In the genomic region with DNA sequence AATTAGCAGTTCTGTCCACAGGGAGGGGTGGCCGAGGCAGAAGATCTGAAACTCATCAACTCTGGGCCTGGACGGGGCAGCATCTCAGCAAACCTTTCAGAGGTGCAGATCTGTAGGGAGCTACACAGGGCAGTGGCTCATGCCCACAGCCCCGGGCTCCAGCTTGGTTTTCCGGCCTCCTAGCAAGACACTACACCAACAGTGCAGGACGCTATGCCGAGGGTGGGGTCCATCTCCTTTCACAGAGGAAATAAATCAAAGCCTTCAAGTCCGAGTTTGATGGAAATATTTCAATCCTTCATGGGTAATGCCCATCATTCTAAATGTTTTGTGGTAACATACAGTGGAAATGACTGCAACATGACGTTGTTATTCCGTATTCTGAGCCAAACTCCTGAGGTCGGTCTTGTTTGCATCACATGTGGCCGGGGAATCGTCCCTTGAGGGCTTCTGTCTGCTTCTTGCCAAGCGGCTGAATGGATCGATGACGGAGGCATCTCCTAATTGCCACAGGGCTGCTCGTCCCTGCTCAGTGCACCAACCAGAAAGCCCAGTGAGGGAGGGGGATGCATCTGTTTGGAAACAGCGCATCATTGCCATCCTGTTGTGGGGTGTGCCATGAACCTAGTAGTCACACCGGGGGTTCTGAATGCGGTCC, we compare ENCODE assay signal across 22 cellular contexts. TPM values are rescaled to one million over a fixed set of nuclear protein-coding genes. Genes with fewer than 3 reads are reported as not detected.
DNase-seq lines count a peak whose midpoint lies in the region; ATAC-seq, FAIRE-seq and TF ChIP-seq lines count a peak whose summit lies in the region.
"Had no signal": no experiment of that assay in that cellular context is flagged by ENCODE, and none has a peak within 500 bp of the region (broad histone marks: within the 10 kb centered on the region; RNA-seq: fewer than 3 reads in every experiment).

No MANE protein-coding gene starts in this region.

- H4K5ac ChIP-seq in IMR-90 (ENCODE audit: low read depth, low read length) = no peak overlapping the region; the same call in 1 of the 2 replicates
- H4K5ac ChIP-seq in H9 (ENCODE audit: insufficient read length, low read depth, low read length) = no peak overlapping the region

- H2BK120ac ChIP-seq in IMR-90 (ENCODE audit: low read depth, low read length) (peak overlapping the region; percentile 90), mesenchymal stem cell (ENCODE audit: low read depth, low read length) (no peak overlapping the region), H9 (ENCODE audit: low read depth, low read length, poor library complexity, severe bottlenecking) (no peak overlapping the region)

- no peak overlapping the region for H3K23ac ChIP-seq in IMR-90 (ENCODE audit: low read depth, low read length)
- no peak overlapping the region for H3K23ac ChIP-seq in mesenchymal stem cell (ENCODE audit: low read length in 2 of 2)
- H3K23ac ChIP-seq in H9 (ENCODE audit: insufficient read length, low read depth, low read length) = no peak overlapping the region

- no peaks in the 10 kb centered on the region for H3K79me2 ChIP-seq in H9 (ENCODE audit: insufficient read depth, low read length)

- H3K4me1 ChIP-seq in IMR-90 (ENCODE audit: control insufficient read depth, insufficient read depth, low read length) (peaks cover 8% of the 10 kb centered on the region), endodermal cell (ENCODE audit: control insufficient read depth, insufficient read depth, low read length) (no peaks in the 10 kb centered on the region), mesenchymal stem cell (ENCODE audit: control insufficient read depth, insufficient read depth, low read depth, low read length) (peaks cover 12% of the 10 kb centered on the region), H9 (ENCODE audit: insufficient read depth, low read length) (no peaks in the 10 kb centered on the region)

- in situ Hi-C loops in IMR-90 (cut with MboI; ENCODE audit: low sequenced_read_pairs) = no loop called here

- 0 out of 2 replicates have a peak overlapping the region, but pooled peaks have one; percentile 73 for H3K18ac ChIP-seq in IMR-90 (ENCODE audit: low read depth, low read length)
- H3K18ac ChIP-seq in mesenchymal stem cell (ENCODE audit: low read depth in 1 of 2, low read length in 2 of 2) = no peak overlapping the region
- no peak overlapping the region for H3K18ac ChIP-seq in H9 (ENCODE audit: insufficient read length, low read depth, low read length)

- H4K20me1 ChIP-seq in IMR-90 (ENCODE audit: insufficient read depth, low read length) (no peaks in the 10 kb centered on the region), H9 (ENCODE audit: control insufficient read depth, insufficient read depth, insufficient read length) (no peaks in the 10 kb centered on the region)

- H2AK5ac ChIP-seq in IMR-90 (ENCODE audit: low read depth, low read length) (peak overlapping the region; percentile 72; the same call in 1 of the 2 replicates), mesenchymal stem cell (ENCODE audit: low read length, severe bottlenecking) (no peak overlapping the region), H9 (ENCODE audit: insufficient read length, low read length) (no peak overlapping the region)

- H3K56ac ChIP-seq in IMR-90 (ENCODE audit: extremely low read depth, insufficient read depth, low read length) (no peak overlapping the region), H9 (ENCODE audit: insufficient read length, low read depth, low read length) (no peak overlapping the region)

- CTCF ChIA-PET in IMR-90 (lab: Yijun Ruan, JAX) = no interaction called here

- no peaks in the 10 kb centered on the region for H3K36me3 ChIP-seq in IMR-90 (ENCODE audit: control insufficient read depth, insufficient read depth, low read length)
- H3K36me3 ChIP-seq in endodermal cell (ENCODE audit: control insufficient read depth, insufficient read depth, low read length) = no peaks in the 10 kb centered on the region
- no peaks in the 10 kb centered on the region for H3K36me3 ChIP-seq in mesenchymal stem cell (ENCODE audit: control insufficient read depth in 1 of 2, insufficient read depth in 2 of 2, low read depth in 1 of 2, low read length in 2 of 2)
- H3K36me3 ChIP-seq: thoracic aorta had no signal

- H3K27me3 Mint-ChIP-seq in endodermal cell (ENCODE audit: insufficient read depth) = no peaks in the 10 kb centered on the region
- H3K27me3 Mint-ChIP-seq in H9 (ENCODE audit: low read depth) = peaks cover 17% of the 10 kb centered on the region

- H3K4me3 ChIP-seq in IMR-90 (ENCODE audit: insufficient read depth, low read depth, low read length) (no peak overlapping the region), endodermal cell (ENCODE audit: low read length) (no peak overlapping the region), mesenchymal stem cell (ENCODE audit: insufficient read depth in 1 of 2, low read depth in 1 of 2, low read length in 2 of 2) (no peak overlapping the region), coronary artery (no peak overlapping the region)
- H3K4me3 ChIP-seq: thoracic aorta had no signal

- TF ChIP-seq CTCF in AG09319 (IDR thresholded peaks at IDR 0.05; ENCODE audit: low read depth, low read length) (no peak), IMR-90 (conservative IDR thresholded peaks at IDR 0.05; ENCODE audit: low read depth, low read length) (no peak), endodermal cell (conservative IDR thresholded peaks at IDR 0.05) (no peak), H9 (conservative IDR thresholded peaks at IDR 0.05) (no peak), coronary artery (IDR thresholded peaks at IDR 0.05) (no peak)

- H3K27ac Mint-ChIP-seq in endodermal cell (no peak overlapping the region), H9 (no peak overlapping the region)
- H3K27ac Mint-ChIP-seq: activated CD4-positive, alpha-beta T cell treated with anti-CD3 and anti-CD28 coated beads for 36 hours; mesothelial cell of epicardium; nephron had no signal

- H3K9me1 ChIP-seq in IMR-90 (ENCODE audit: insufficient read depth, low read length) = peaks cover 15% of the 10 kb centered on the region; the same call in 1 of the 2 replicates

- dilution Hi-C loops in IMR-90 (cut with HindIII; ENCODE audit: low sequenced_read_pairs, unreplicated experiment) = no loop called here

- H2AK9ac ChIP-seq in IMR-90 (replicated peaks; ENCODE audit: low read depth, low read length, poor library complexity) = no peak overlapping the region

- 0 out of 2 replicates have a peak overlapping the region, but pooled peaks have one; percentile 6 for H3K14ac ChIP-seq in IMR-90 (replicated peaks; ENCODE audit: low read depth, low read length)
- H3K14ac ChIP-seq in mesenchymal stem cell (ENCODE audit: low read length in 2 of 2) = no peak overlapping the region
- no peak overlapping the region for H3K14ac ChIP-seq in H9 (ENCODE audit: insufficient read depth, low read length)

- peaks cover 3% of the 10 kb centered on the region for H3K9me3 Mint-ChIP-seq in endodermal cell
- peaks cover 10 to 11% of the 10 kb centered on the region in 2 experiments; a peak in 3 of 5 replicates for H3K9me3 Mint-ChIP-seq in H9

- WGBS in IMR-90 (ENCODE audit: extremely low coverage in 2 of 2, insufficient read length in 1 of 2), 2 experiments = 70% methylated on average over 4 of the region's 19 CpGs; no CpG with 5 or more reads in 1 of the 2 experiments
- 92 to 93% methylated on average over 12 to 19 of the region's 19 CpGs for WGBS in endodermal cell (ENCODE audit: insufficient coverage in 1 of 2, insufficient read length in 1 of 2), 2 experiments
- WGBS in mesenchymal stem cell = 93% methylated on average over 19 of the region's 19 CpGs
- WGBS in H9 (ENCODE audit: extremely low coverage, insufficient read length, low lambda C conversion rate) = no CpG with 5 or more reads among the region's 19 CpGs

- H2BK20ac ChIP-seq in IMR-90 (ENCODE audit: low read depth, low read length) = peak overlapping the region; percentile 86
- no peak overlapping the region for H2BK20ac ChIP-seq in H9 (ENCODE audit: low read depth, low read length, poor library complexity, severe bottlenecking)

- H4K8ac ChIP-seq in IMR-90 (ENCODE audit: low read depth in 2 of 2, low read length in 2 of 2) (peak overlapping the region in 1 of 2 experiments; percentile 74; a peak in 2 of 4 replicates), mesenchymal stem cell (ENCODE audit: low read length) (no peak overlapping the region), H9 (replicated peaks; ENCODE audit: insufficient read length, low read depth, low read length) (no peak overlapping the region)

- peak overlapping the region; percentile 91 for H3K4ac ChIP-seq in IMR-90 (ENCODE audit: low read depth, low read length)
- no peak overlapping the region for H3K4ac ChIP-seq in mesenchymal stem cell (ENCODE audit: low read depth in 1 of 2, low read length in 2 of 2)
- H3K4ac ChIP-seq in H9 (ENCODE audit: low read depth, low read length) = no peak overlapping the region

- no peak for ATAC-seq in IMR-90 (ENCODE audit: low read depth)
- no peak for ATAC-seq in stimulated activated naive CD8-positive, alpha-beta T cell treated with anti-CD3 and anti-CD28 coated beads, Interleukin-15, Interleukin-2, amounts not matched to agents 100 U/mL and 50 U/mL, for 24 hours
- ATAC-seq: activated CD4-positive, alpha-beta T cell treated with anti-CD3 and anti-CD28 coated beads for 36 hours had no signal

- H3K9me3 ChIP-seq in IMR-90 (ENCODE audit: control insufficient read depth, insufficient read depth, low read length) (0 out of 2 replicates have a peak, but pooled peaks cover 3% of the 10 kb centered on the region), endodermal cell (ENCODE audit: control insufficient read depth, low read length) (no peaks in the 10 kb centered on the region), mesenchymal stem cell (ENCODE audit: control insufficient read depth, low read length) (peaks cover 9% of the 10 kb centered on the region), H9 (ENCODE audit: control insufficient read depth, low read depth, low read length) (no peaks in the 10 kb centered on the region)
- H3K9me3 ChIP-seq: thoracic aorta had no signal

- DNase-seq in AG09319 (ENCODE audit: extremely low read depth, low read depth) (peak; percentile 24), IMR-90 (no peak), endodermal cell (peak; percentile 24), mesenchymal stem cell (no peak), H9 (no peak), GM19239 (ENCODE audit: insufficient read length, low spot score) (no peak), coronary artery (ENCODE audit: low spot score) (no peak)
- no peak for DNase-seq in stimulated activated naive CD8-positive, alpha-beta T cell treated with anti-CD3 and anti-CD28 coated beads, Interleukin-15, Interleukin-2, amounts not matched to agents 100 U/mL and 50 U/mL, for 24 hours
- DNase-seq: activated CD4-positive, alpha-beta T cell treated with anti-CD3 and anti-CD28 coated beads for 36 hours; activated effector memory CD4-positive, alpha-beta T cell treated with anti-CD3 and anti-CD28 coated beads, Interleukin-2, amount 50 U/mL, for 16 hours; amygdala; Karpas-422; NCI-H1105; NCI-H524; SW 1271 had no signal

- no peaks in the 10 kb centered on the region for H3K4me1 Mint-ChIP-seq in endodermal cell
- peaks cover 2 to 4% of the 10 kb centered on the region in 2 experiments; a peak in 3 of 4 replicates for H3K4me1 Mint-ChIP-seq in H9
- H3K4me1 Mint-ChIP-seq: mesothelial cell of epicardium, nephron had no signal

- H3K23me2 ChIP-seq in H9 (ENCODE audit: insufficient read length, low read depth, low read length, poor library complexity, severe bottlenecking) = no peaks in the 10 kb centered on the region

- intact Hi-C loops in IMR-90 (cut with micrococcal nuclease) = no loop called here

- TF ChIP-seq POLR2A in IMR-90 (IDR thresholded peaks at IDR 0.05; ENCODE audit: low read depth, low read length) = no peak

- peaks cover 0 to 5% of the 10 kb centered on the region in 2 experiments; a peak in 1 of 4 replicates for H3K79me1 ChIP-seq in IMR-90 (ENCODE audit: low read depth in 1 of 2, low read length in 2 of 2)
- H3K79me1 ChIP-seq in mesenchymal stem cell (replicated peaks; ENCODE audit: low read length, poor library complexity, severe bottlenecking) = no peaks in the 10 kb centered on the region
- H3K79me1 ChIP-seq in H9 (ENCODE audit: insufficient read depth, low read depth, low read length, poor library complexity, severe bottlenecking) = no peaks in the 10 kb centered on the region

- H2AFZ ChIP-seq in IMR-90 (replicated peaks; ENCODE audit: low read length, poor library complexity) (peak overlapping the region; percentile 18), mesenchymal stem cell (ENCODE audit: low read depth, low read length) (no peak overlapping the region), H9 (ENCODE audit: low read length) (no peak overlapping the region)

- H2BK5ac ChIP-seq in IMR-90 (ENCODE audit: low read depth, low read length, poor library complexity, severe bottlenecking) (peak overlapping the region; percentile 46), mesenchymal stem cell (ENCODE audit: low read depth, low read length, poor library complexity, severe bottlenecking) (no peak overlapping the region), H9 (ENCODE audit: insufficient read length, low read length) (no peak overlapping the region)

- H4K91ac ChIP-seq in IMR-90 (ENCODE audit: insufficient read depth, low read depth, low read length) (peak overlapping the region; percentile 67), mesenchymal stem cell (ENCODE audit: low read length) (no peak overlapping the region), H9 (ENCODE audit: insufficient read length, low read depth, low read length) (no peak overlapping the region)

- POLR2A ChIA-PET in IMR-90 (lab: Charles Lee; ENCODE audit: unreplicated experiment) = no interaction called here

- H2BK12ac ChIP-seq in mesenchymal stem cell (ENCODE audit: low read length in 2 of 2) = no peak overlapping the region
- no peak overlapping the region for H2BK12ac ChIP-seq in H9 (ENCODE audit: insufficient read length, low read depth, low read length)

- no peak overlapping the region for H3K4me2 ChIP-seq in IMR-90 (ENCODE audit: low read depth, low read length)
- H3K4me2 ChIP-seq in mesenchymal stem cell (ENCODE audit: low read length, poor library complexity, severe bottlenecking) = no peak overlapping the region
- no peak overlapping the region for H3K4me2 ChIP-seq in H9 (ENCODE audit: insufficient read depth, insufficient read length, low read length)

- H3K9ac ChIP-seq in IMR-90 (ENCODE audit: low read depth, low read length) = no peak overlapping the region
- no peak overlapping the region for H3K9ac ChIP-seq in endodermal cell (ENCODE audit: extremely low read depth, low read length, poor library complexity, severe bottlenecking)
- H3K9ac ChIP-seq in mesenchymal stem cell (ENCODE audit: low read length) = peak overlapping the region; percentile 59
- no peak overlapping the region for H3K9ac ChIP-seq in H9 (ENCODE audit: extremely low read depth, insufficient read length, low read length)

- TF ChIP-seq RAD21 in IMR-90 (IDR thresholded peaks at IDR 0.05; ENCODE audit: low read length) = no peak

- BruUV-seq in IMR-90 (replicated peaks; lab: Mats Ljungman, UMichigan) = no TSS peak

- H2BK15ac ChIP-seq in IMR-90 (ENCODE audit: low read depth, low read length) (peak overlapping the region; percentile 64; the same call in 1 of the 3 replicates), mesenchymal stem cell (ENCODE audit: low read depth, poor library complexity, severe bottlenecking) (no peak overlapping the region), H9 (ENCODE audit: low read depth, low read length) (no peak overlapping the region)

- no peak overlapping the region for H3T11ph ChIP-seq in H9 (ENCODE audit: low read length)

- no peak for FAIRE-seq in GM19239 (lab: Jason Lieb, UNC)
- FAIRE-seq: frontal cortex, TTC549 had no signal

- no peak overlapping the region for H3K4me3 Mint-ChIP-seq in endodermal cell
- H3K4me3 Mint-ChIP-seq in H9 = no peak overlapping the region
- H3K4me3 Mint-ChIP-seq: activated CD4-positive, alpha-beta T cell treated with anti-CD3 and anti-CD28 coated beads for 36 hours; mesothelial cell of epicardium; nephron had no signal

- H3K27me3 ChIP-seq in IMR-90 (ENCODE audit: control insufficient read depth, insufficient read depth, low read length) (no peaks in the 10 kb centered on the region), endodermal cell (ENCODE audit: control insufficient read depth, insufficient read depth, low read length, poor library complexity, severe bottlenecking) (no peaks in the 10 kb centered on the region), mesenchymal stem cell (ENCODE audit: control insufficient read depth in 1 of 2, insufficient read depth in 1 of 2, low read length in 2 of 2) (peaks cover 0 to 7% of the 10 kb centered on the region in 2 experiments), H9 (ENCODE audit: insufficient read depth, low read length) (no peaks in the 10 kb centered on the region)

- H3K36me3 Mint-ChIP-seq in endodermal cell (ENCODE audit: low read depth) (no peaks in the 10 kb centered on the region), H9 (ENCODE audit: insufficient read depth in 1 of 3, low read depth in 3 of 3) (peaks cover 0 to 10% (median 7%) of the 10 kb centered on the region in 3 experiments; a peak in 5 of 7 replicates)
- H3K36me3 Mint-ChIP-seq: mesothelial cell of epicardium had no signal

- H3K27ac ChIP-seq in IMR-90 (ENCODE audit: insufficient read depth, low read length) (no peak overlapping the region), endodermal cell (ENCODE audit: low read depth, low read length) (no peak overlapping the region), mesenchymal stem cell (ENCODE audit: low read length, poor library complexity, severe bottlenecking) (no peak overlapping the region), H9 (ENCODE audit: insufficient read length, low read depth, low read length) (no peak overlapping the region), coronary artery (no peak overlapping the region)
- H3K27ac ChIP-seq: thoracic aorta had no signal

RNA-seq across cellular contexts. Expression of a gene that starts 30.0 kb away (rescaled TPM):
- not detected in 2 replicates for total RNA-seq in IMR-90 (2012; rRNA removed)
- polyA plus RNA-seq in IMR-90 (2012; rRNA removed) = not detected in 2 replicates
- polyA plus RNA-seq in IMR-90 (2012; cell fraction: cytosol; rRNA removed) = not detected in 2 replicates
- not detected in 2 replicates for polyA plus RNA-seq in IMR-90 (2012; cell fraction: nucleus; rRNA removed; ENCODE audit: low replicate concordance)
- total RNA-seq in endodermal cell = not detected
- polyA plus RNA-seq in endodermal cell (2013, experiment 1 of 2) = not detected
- polyA plus RNA-seq in endodermal cell (2013, experiment 2 of 2) = not detected
- not detected for polyA plus RNA-seq in mesenchymal stem cell (2013, experiment 1 of 2)
- not detected for polyA plus RNA-seq in mesenchymal stem cell (2013, experiment 2 of 2)
- total RNA-seq in H9 (2021) = not detected in 2 replicates
- total RNA-seq: activated CD4-positive, alpha-beta T cell treated with anti-CD3 and anti-CD28 coated beads for 36 hours; cerebellum; frontal cortex; mesothelial cell of epicardium; thoracic aorta had no signal
- polyA plus RNA-seq: AG04450 had no signal

Comparison
In these comparisons a context has a peak if more than half of its experiments do, and no peak if none do; other contexts are left out.
1. DNase-seq: peak in AG09319 (single experiment) and endodermal cell (single experiment); none in IMR-90 (single experiment), mesenchymal stem cell (single experiment), stimulated activated naive CD8-positive, alpha-beta T cell treated with anti-CD3 and anti-CD28 coated beads, Interleukin-15, Interleukin-2, amounts not matched to agents 100 U/mL and 50 U/mL, for 24 hours (single experiment), H9 (single experiment), GM19239 (single experiment) and coronary artery (single experiment).